ENCODE assay signal across 1 cellular context in genomic region chr16:89331371-89332109, GRCh38.
TF ChIP-seq lines count a peak whose summit lies in the region.

No MANE protein-coding gene starts in this region.

TF ChIP-seq in GM23338, 12 proteins besides CTCF, POLR2A, EP300 and RAD21 (continued from another document):
- no peak for TF ChIP-seq ZNF331 (CRISPR knock-in tag; IDR thresholded peaks at IDR 0.05; ENCODE audit: low read depth)
- TF ChIP-seq EZH2phosphoT487 (IDR thresholded peaks at IDR 0.05; ENCODE audit: unreplicated experiment) = no peak
- TF ChIP-seq JUNB (IDR thresholded peaks at IDR 0.05; ENCODE audit: unreplicated experiment) = no peak
- TF ChIP-seq POLR2AphosphoS5 (IDR thresholded peaks at IDR 0.05; ENCODE audit: low read depth) = no peak
- TF ChIP-seq REST (IDR thresholded peaks at IDR 0.05; ENCODE audit: unreplicated experiment) = no peak
- no peak for TF ChIP-seq EZH2 (IDR thresholded peaks at IDR 0.05; ENCODE audit: low read depth, unreplicated experiment)
